In the genomic region with DNA sequence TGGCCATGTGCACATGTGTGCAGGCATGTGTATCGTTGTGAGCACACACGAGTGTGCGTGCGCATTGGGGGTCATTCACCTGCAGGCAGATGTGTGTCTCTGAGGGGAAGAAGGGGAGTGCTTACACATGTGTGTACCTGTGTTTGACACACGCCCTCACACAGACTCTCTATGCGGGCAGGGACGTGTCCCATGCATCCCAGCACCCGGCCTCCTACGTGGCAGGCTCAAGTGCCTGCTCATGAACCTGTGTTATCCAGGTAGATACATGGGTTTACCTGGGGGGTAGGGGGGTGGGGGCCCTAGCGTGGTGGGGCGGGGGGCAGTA, we compare ENCODE assay signal across 24 cellular contexts. TPM values are rescaled to one million over a fixed set of nuclear protein-coding genes. Genes with fewer than 3 reads are reported as not detected.
DNase-seq lines count a peak whose midpoint lies in the region; ATAC-seq and TF ChIP-seq lines count a peak whose summit lies in the region.
"Had no signal": no experiment of that assay in that cellular context is flagged by ENCODE, and none has a peak within 500 bp of the region (broad histone marks: within the 10 kb centered on the region; RNA-seq: fewer than 3 reads in every experiment).

No MANE protein-coding gene starts in this region.

- H3K27me3 ChIP-seq in PC-3 (ENCODE audit: low read length) (no peaks in the 10 kb centered on the region), sigmoid colon (peaks cover 12 to 33% (median 19%) of the 10 kb centered on the region in 3 donors)

- no peaks in the 10 kb centered on the region for H3K36me3 Mint-ChIP-seq in activated naive CD8-positive, alpha-beta T cell
- no peaks in the 10 kb centered on the region for H3K36me3 Mint-ChIP-seq in activated naive CD8-positive, alpha-beta T cell treated with anti-CD3 and anti-CD28 coated beads, Interleukin-2, amount 50 U/mL, for 24 hours (ENCODE audit: low read depth)
- H3K36me3 Mint-ChIP-seq: activated CD8-positive, alpha-beta memory T cell treated with anti-CD3 and anti-CD28 coated beads, Interleukin-2, amount 10 ng/mL, durations not matched to agents 7 days and 5 days; activated naive CD4-positive, alpha-beta T cell treated with anti-CD3 and anti-CD28 coated beads, Interleukin-2, amount 50 U/mL, for 72 hours had no signal

- H3K79me2 ChIP-seq in PC-3 (ENCODE audit: low read length), result no peaks in the 10 kb centered on the region

- no peak for TF ChIP-seq POLR2A in sigmoid colon (IDR thresholded peaks at IDR 0.05)

- TF ChIP-seq EP300 in sigmoid colon (IDR thresholded peaks at IDR 0.05), result no peak

- intact Hi-C loops in PC-3 (cut with micrococcal nuclease) (no loop called here), sigmoid colon (cut with DNase I) (no loop called here)

- ATAC-seq in activated naive CD8-positive, alpha-beta T cell treated with anti-CD3 and anti-CD28 coated beads, Interleukin-2, amount 50 U/mL, for 24 hours, result no peak
- no peak for ATAC-seq in PC-3
- ATAC-seq: gastrocnemius medialis; stimulated activated naive CD8-positive, alpha-beta T cell treated with anti-CD3 and anti-CD28 coated beads, Interleukin-15, Interleukin-2, amounts not matched to agents 100 U/mL and 50 U/mL, for 24 hours had no signal

- H3K4me1 ChIP-seq in PC-3 (ENCODE audit: insufficient read depth, low read length) (peaks cover 35% of the 10 kb centered on the region), sigmoid colon (peaks cover 0 to 10% (median 6%) of the 10 kb centered on the region in 4 donors)
- H3K4me1 ChIP-seq: colonic mucosa, gastrocnemius medialis, psoas muscle had no signal

- H3K9ac ChIP-seq in PC-3 (ENCODE audit: low read length), result no peak overlapping the region

- POLR2A ChIA-PET in PC-3 (lab: Charles Lee; ENCODE audit: unreplicated experiment), result no interaction called here
- POLR2A ChIA-PET in HEK293T (lab: Yijun Ruan, JAX), result no interaction called here

- WGBS in sigmoid colon, 2 donors, result 63 to 87% methylated on average over 11 of the region's 11 CpGs

- no TSS peak for BruUV-seq in PC-3 (replicated peaks; lab: Mats Ljungman, UMichigan)

- H3K27ac Mint-ChIP-seq in activated naive CD8-positive, alpha-beta T cell, result no peak overlapping the region
- H3K27ac Mint-ChIP-seq in activated naive CD8-positive, alpha-beta T cell treated with anti-CD3 and anti-CD28 coated beads, Interleukin-2, amount 50 U/mL, for 24 hours, result no peak overlapping the region
- H3K27ac Mint-ChIP-seq: activated CD8-positive, alpha-beta memory T cell treated with anti-CD3 and anti-CD28 coated beads, Interleukin-2, amount 10 ng/mL, durations not matched to agents 7 days and 5 days; activated naive CD4-positive, alpha-beta T cell treated with anti-CD3 and anti-CD28 coated beads, Interleukin-2, amount 50 U/mL, for 72 hours had no signal

- no peaks in the 10 kb centered on the region for H3K9me3 Mint-ChIP-seq in activated naive CD8-positive, alpha-beta T cell (ENCODE audit: low read depth)
- H3K9me3 Mint-ChIP-seq in activated naive CD8-positive, alpha-beta T cell treated with anti-CD3 and anti-CD28 coated beads, Interleukin-2, amount 50 U/mL, for 24 hours, result no peaks in the 10 kb centered on the region
- H3K9me3 Mint-ChIP-seq: activated naive CD4-positive, alpha-beta T cell treated with anti-CD3 and anti-CD28 coated beads, Interleukin-2, amount 50 U/mL, for 72 hours had no signal

- no peak overlapping the region for H2AFZ ChIP-seq in PC-3 (ENCODE audit: low read length)

- no peaks in the 10 kb centered on the region for H4K20me1 ChIP-seq in PC-3 (ENCODE audit: low read length)

- no peak for TF ChIP-seq CTCF in PC-3 (conservative IDR thresholded peaks at IDR 0.05; ENCODE audit: low read depth, low read length)
- no peak for TF ChIP-seq CTCF in sigmoid colon (IDR thresholded peaks at IDR 0.05)

- H3K4me2 ChIP-seq in PC-3 (ENCODE audit: low read length), result peak overlapping the region; percentile 84

- peak overlapping the region; percentile 32 for H3K4me3 Mint-ChIP-seq in activated naive CD8-positive, alpha-beta T cell
- no peak overlapping the region for H3K4me3 Mint-ChIP-seq in activated naive CD8-positive, alpha-beta T cell treated with anti-CD3 and anti-CD28 coated beads, Interleukin-2, amount 50 U/mL, for 24 hours
- H3K4me3 Mint-ChIP-seq: activated CD8-positive, alpha-beta memory T cell treated with anti-CD3 and anti-CD28 coated beads, Interleukin-2, amount 10 ng/mL, durations not matched to agents 7 days and 5 days had no signal

- no peaks in the 10 kb centered on the region for H3K36me3 ChIP-seq in PC-3 (ENCODE audit: low read depth, low read length)
- H3K36me3 ChIP-seq in sigmoid colon, result no peaks in the 10 kb centered on the region
- H3K36me3 ChIP-seq: cardiac muscle cell, colonic mucosa, gastrocnemius medialis, HAP-1, thoracic aorta had no signal

- no peak for DNase-seq in activated naive CD8-positive, alpha-beta T cell treated with anti-CD3 and anti-CD28 coated beads, Interleukin-2, amount 50 U/mL, for 24 hours
- DNase-seq in PC-3 (no peak), epithelial cell of prostate (ENCODE audit: low read depth, low spot score) (no peak), sigmoid colon (peak; percentile 53), NCI-H1417 treated with DMSO at 0.1 percent for 48 hours (lab: John Stamatoyannopoulos, UW) (no peak), HEK293T (ENCODE audit: extremely low spot score) (no peak), C1 segment of cervical spinal cord (lab: John Stamatoyannopoulos, UW) (no peak)
- DNase-seq: activated CD8-positive, alpha-beta memory T cell treated with anti-CD3 and anti-CD28 coated beads, Interleukin-2, amount 10 ng/mL, durations not matched to agents 7 days and 5 days; colonic mucosa; effector memory CD4-positive, alpha-beta T cell; gastrocnemius medialis; KG1; NCI-H1436; NCI-H2081 treated with DMSO at 0.1 percent for 48 hours; NCI-H226; stimulated activated naive CD8-positive, alpha-beta T cell treated with anti-CD3 and anti-CD28 coated beads, Interleukin-15, Interleukin-2, amounts not matched to agents 100 U/mL and 50 U/mL, for 24 hours; T-helper 9 cell had no signal

- H3K27ac ChIP-seq in PC-3 (ENCODE audit: low read length), result no peak overlapping the region
- peak overlapping the region; percentile 55 for H3K27ac ChIP-seq in epithelial cell of prostate
- no peak overlapping the region for H3K27ac ChIP-seq in sigmoid colon
- H3K27ac ChIP-seq: cardiac muscle cell, colonic mucosa, gastrocnemius medialis, psoas muscle, thoracic aorta had no signal

- H3K4me1 Mint-ChIP-seq in activated naive CD8-positive, alpha-beta T cell (ENCODE audit: low read depth), result peaks cover 2% of the 10 kb centered on the region
- no peaks in the 10 kb centered on the region for H3K4me1 Mint-ChIP-seq in activated naive CD8-positive, alpha-beta T cell treated with anti-CD3 and anti-CD28 coated beads, Interleukin-2, amount 50 U/mL, for 24 hours
- H3K4me1 Mint-ChIP-seq: activated CD8-positive, alpha-beta memory T cell treated with anti-CD3 and anti-CD28 coated beads, Interleukin-2, amount 10 ng/mL, durations not matched to agents 7 days and 5 days had no signal

- H3F3A ChIP-seq in PC-3 (ENCODE audit: low read length, unreplicated experiment), result no peaks in the 10 kb centered on the region

- H3K9me3 ChIP-seq in PC-3 (ENCODE audit: low read length), result no peaks in the 10 kb centered on the region
- H3K9me3 ChIP-seq in sigmoid colon, result no peaks in the 10 kb centered on the region
- H3K9me3 ChIP-seq: colonic mucosa, gastrocnemius medialis, HAP-1, psoas muscle, thoracic aorta had no signal

- peaks cover 3% of the 10 kb centered on the region for H3K27me3 Mint-ChIP-seq in activated naive CD8-positive, alpha-beta T cell
- peaks cover 12% of the 10 kb centered on the region for H3K27me3 Mint-ChIP-seq in activated naive CD8-positive, alpha-beta T cell treated with anti-CD3 and anti-CD28 coated beads, Interleukin-2, amount 50 U/mL, for 24 hours

- H3K9me2 ChIP-seq in PC-3 (replicated peaks; ENCODE audit: low read length), result no peaks in the 10 kb centered on the region

- CTCF ChIA-PET in PC-3 (lab: Charles Lee) (no interaction called here), HEK293T (lab: Yijun Ruan, JAX) (no interaction called here)

- peak overlapping the region; percentile 73; the same call in 1 of the 2 replicates for H3K4me3 ChIP-seq in PC-3 (ENCODE audit: low read length)
- no peak overlapping the region for H3K4me3 ChIP-seq in sigmoid colon
- H3K4me3 ChIP-seq: cardiac muscle cell, gastrocnemius medialis, HAP-1, psoas muscle, thoracic aorta had no signal

TF ChIP-seq in HEK293T, 16 proteins besides CTCF, POLR2A, EP300 and RAD21:
- TF ChIP-seq TARDBP (IDR thresholded peaks at IDR 0.05) (no peak), ARNT (IDR thresholded peaks at IDR 0.05) (no peak), FOXK2 (IDR thresholded peaks at IDR 0.05) (no peak), FOXA1 (IDR thresholded peaks at IDR 0.05) (no peak), ZNF384 (IDR thresholded peaks at IDR 0.05) (no peak), SUZ12 (IDR thresholded peaks at IDR 0.05) (no peak), SP1 (IDR thresholded peaks at IDR 0.05) (no peak), FOXM1 (IDR thresholded peaks at IDR 0.05; ENCODE audit: borderline replicate concordance) (no peak), BHLHE40 (IDR thresholded peaks at IDR 0.05; ENCODE audit: borderline replicate concordance) (no peak)
TF ChIP-seq in HEK293T: peak in this region for 0.

RNA-seq across cellular contexts. Expression of gene KCP, which starts 18.6 kb away (rescaled TPM):
- total RNA-seq in PC-3 (2014; rRNA removed) (3.2 and 3.4 TPM in 2 replicates), sigmoid colon (under 1 TPM in 3 of 4 donors, not detected in 1; 0.14 to 0.36 (median 0.28) TPM)
- under 1 TPM in 1 of 3 donors, not detected in 2; 0.42 TPM for polyA plus RNA-seq in sigmoid colon

RNA-seq across cellular contexts. Expression of gene ATP6V1F, which starts 29.2 kb away (rescaled TPM):
- 129 and 131 TPM in 2 replicates for total RNA-seq in PC-3 (2014; rRNA removed)
- 100 to 1,000 TPM in 3 of 4 donors, 10 to 100 TPM in 1; 96.7 to 138 (median 131) TPM for total RNA-seq in sigmoid colon
- 100 to 1,000 TPM; 148 to 214 (median 183) TPM for polyA plus RNA-seq in sigmoid colon

RNA-seq across cellular contexts. Expression of gene IRF5, which starts 45.8 kb away (rescaled TPM):
- total RNA-seq in PC-3 (2014; rRNA removed) (12.2 and 15.3 TPM in 2 replicates), sigmoid colon (10 to 100 TPM in 1 of 4 donors, 1 to 10 TPM in 3; 6.0 to 15.3 (median 8.1) TPM)
- polyA plus RNA-seq in sigmoid colon, result 10 to 100 TPM in 1 of 3 donors, 1 to 10 TPM in 2; 4.6 to 11.3 (median 4.8) TPM
- total RNA-seq: cardiac muscle cell, G401 had no signal
- polyA plus RNA-seq: cardiac muscle cell had no signal
